Comparison of ENCODE assay signal across 12 cellular contexts in genomic region chr10:11160982-11161554, GRCh38.
DNase-seq lines count a peak whose midpoint lies in the region; ATAC-seq and TF ChIP-seq lines count a peak whose summit lies in the region.
"Had no signal": no experiment of that assay in that cellular context is flagged by ENCODE, and none has a peak within 500 bp of the region (broad histone marks: within the 10 kb centered on the region; RNA-seq: fewer than 3 reads in every experiment).

No MANE protein-coding gene starts in this region.

- peaks cover 7% of the 10 kb centered on the region for H3K9me3 Mint-ChIP-seq in T-helper 1 cell treated with Interleukin-12 subunit alpha and Interleukin-12 subunit beta and Interleukin-4 antibody, amounts not matched to agents 30 μg/mL and 1 μg/mL, for 36 hours
- peaks cover 3% of the 10 kb centered on the region for H3K9me3 Mint-ChIP-seq in activated CD8-positive, alpha-beta T cell treated with anti-CD3 and anti-CD28 coated beads, Interleukin-2, amount 10 ng/mL, durations not matched to agents 7 days and 5 days (ENCODE audit: insufficient read depth)
- no peaks in the 10 kb centered on the region for H3K9me3 Mint-ChIP-seq in neural crest cell

- peak overlapping the region; percentile 96 for H3K27ac Mint-ChIP-seq in T-helper 1 cell treated with Interleukin-12 subunit alpha and Interleukin-12 subunit beta and Interleukin-4 antibody, amounts not matched to agents 30 μg/mL and 1 μg/mL, for 36 hours
- H3K27ac Mint-ChIP-seq in activated CD8-positive, alpha-beta T cell treated with anti-CD3 and anti-CD28 coated beads, Interleukin-2, amount 10 ng/mL, durations not matched to agents 7 days and 5 days, result peak overlapping the region; percentile 96
- H3K27ac Mint-ChIP-seq in neural crest cell (ENCODE audit: unreplicated experiment), result no peak overlapping the region

- H3K4me3 Mint-ChIP-seq in T-helper 1 cell treated with Interleukin-12 subunit alpha and Interleukin-12 subunit beta and Interleukin-4 antibody, amounts not matched to agents 30 μg/mL and 1 μg/mL, for 36 hours, result no peak overlapping the region
- H3K4me3 Mint-ChIP-seq in activated CD8-positive, alpha-beta T cell treated with anti-CD3 and anti-CD28 coated beads, Interleukin-2, amount 10 ng/mL, durations not matched to agents 7 days and 5 days, result no peak overlapping the region
- peak overlapping the region; percentile 73 for H3K4me3 Mint-ChIP-seq in neural crest cell

- H3K4me1 Mint-ChIP-seq in T-helper 1 cell treated with Interleukin-12 subunit alpha and Interleukin-12 subunit beta and Interleukin-4 antibody, amounts not matched to agents 30 μg/mL and 1 μg/mL, for 36 hours (ENCODE audit: low read depth), result peaks cover 59% of the 10 kb centered on the region
- H3K4me1 Mint-ChIP-seq in activated CD8-positive, alpha-beta T cell treated with anti-CD3 and anti-CD28 coated beads, Interleukin-2, amount 10 ng/mL, durations not matched to agents 7 days and 5 days (ENCODE audit: low read depth), result peaks cover 68% of the 10 kb centered on the region
- H3K4me1 Mint-ChIP-seq in neural crest cell, result peaks cover 57% of the 10 kb centered on the region

- DNase-seq in T-helper 1 cell (no peak), neural crest cell (ENCODE audit: low read depth, low spot score) (no peak), NCI-H1417 (lab: John Stamatoyannopoulos, UW) (no peak), cerebellar cortex (ENCODE audit: low spot score) (no peak)
- no peak for DNase-seq in activated CD8-positive, alpha-beta T cell treated with anti-CD3 and anti-CD28 coated beads, Interleukin-2, amount 10 ng/mL, durations not matched to agents 7 days and 5 days
- DNase-seq: NCI-H510A treated with DMSO at 0.1 percent for 48 hours, right lobe of liver had no signal

- H3K27ac ChIP-seq in KOPT-K1 (ENCODE audit: low read depth, low read length, poor library complexity, severe bottlenecking), result peak overlapping the region; percentile 98
- H3K27ac ChIP-seq: right lobe of liver, tibial artery had no signal

- CTCF ChIA-PET in activated CD8-positive, alpha-beta T cell treated with anti-CD3 and anti-CD28 coated beads, Interleukin-2, amount 10 ng/mL, durations not matched to agents 7 days and 5 days (lab: Charles Lee), result interaction anchor here (0.9 to 2.0 kb wide), 5 partner anchors 10 to 19 kb away, joined by 3 to 11 read pairs (median 4); no protein-coding TSS in a partner anchor

- POLR2A ChIA-PET in activated CD8-positive, alpha-beta T cell treated with anti-CD3 and anti-CD28 coated beads, Interleukin-2, amount 10 ng/mL, durations not matched to agents 7 days and 5 days (lab: Charles Lee), result interaction anchor here (0.7 to 19.5 kb wide), 5 partner anchors 8 to 30 kb away, joined by 3 to 1291 read pairs (median 6); no protein-coding TSS in a partner anchor

- H3K36me3 Mint-ChIP-seq in T-helper 1 cell treated with Interleukin-12 subunit alpha and Interleukin-12 subunit beta and Interleukin-4 antibody, amounts not matched to agents 30 μg/mL and 1 μg/mL, for 36 hours (ENCODE audit: low read depth), result peaks cover 18% of the 10 kb centered on the region
- peaks cover 17% of the 10 kb centered on the region for H3K36me3 Mint-ChIP-seq in activated CD8-positive, alpha-beta T cell treated with anti-CD3 and anti-CD28 coated beads, Interleukin-2, amount 10 ng/mL, durations not matched to agents 7 days and 5 days (ENCODE audit: low read depth)
- H3K36me3 Mint-ChIP-seq in neural crest cell (ENCODE audit: low read depth), result peaks cover 9% of the 10 kb centered on the region

- no peak for TF ChIP-seq CTCF in neural crest cell (conservative IDR thresholded peaks at IDR 0.05)

- H3K9me3 ChIP-seq in KOPT-K1 (ENCODE audit: insufficient read depth, low read length, poor library complexity, severe bottlenecking), result no peaks in the 10 kb centered on the region
- H3K9me3 ChIP-seq: right lobe of liver had no signal

- no peaks in the 10 kb centered on the region for H3K36me3 ChIP-seq in KOPT-K1 (ENCODE audit: insufficient read depth, low read length)
- H3K36me3 ChIP-seq: right lobe of liver, tibial artery had no signal

- no peak for ATAC-seq in activated CD8-positive, alpha-beta T cell treated with anti-CD3 and anti-CD28 coated beads, Interleukin-2, amount 10 ng/mL, durations not matched to agents 7 days and 5 days
- no peak for ATAC-seq in HG02610 (IDR thresholded peaks at IDR 0.05; ENCODE audit: unreplicated experiment)
- ATAC-seq: activated naive CD4-positive, alpha-beta T cell treated with anti-CD3 and anti-CD28 coated beads, Interleukin-2, amount 50 U/mL, for 72 hours; right lobe of liver had no signal

- H3K27me3 Mint-ChIP-seq in T-helper 1 cell treated with Interleukin-12 subunit alpha and Interleukin-12 subunit beta and Interleukin-4 antibody, amounts not matched to agents 30 μg/mL and 1 μg/mL, for 36 hours (ENCODE audit: low read depth), result no peaks in the 10 kb centered on the region
- H3K27me3 Mint-ChIP-seq in activated CD8-positive, alpha-beta T cell treated with anti-CD3 and anti-CD28 coated beads, Interleukin-2, amount 10 ng/mL, durations not matched to agents 7 days and 5 days (ENCODE audit: low read depth), result no peaks in the 10 kb centered on the region
- H3K27me3 Mint-ChIP-seq in neural crest cell (ENCODE audit: low read depth), result no peaks in the 10 kb centered on the region
